In the genomic region with DNA sequence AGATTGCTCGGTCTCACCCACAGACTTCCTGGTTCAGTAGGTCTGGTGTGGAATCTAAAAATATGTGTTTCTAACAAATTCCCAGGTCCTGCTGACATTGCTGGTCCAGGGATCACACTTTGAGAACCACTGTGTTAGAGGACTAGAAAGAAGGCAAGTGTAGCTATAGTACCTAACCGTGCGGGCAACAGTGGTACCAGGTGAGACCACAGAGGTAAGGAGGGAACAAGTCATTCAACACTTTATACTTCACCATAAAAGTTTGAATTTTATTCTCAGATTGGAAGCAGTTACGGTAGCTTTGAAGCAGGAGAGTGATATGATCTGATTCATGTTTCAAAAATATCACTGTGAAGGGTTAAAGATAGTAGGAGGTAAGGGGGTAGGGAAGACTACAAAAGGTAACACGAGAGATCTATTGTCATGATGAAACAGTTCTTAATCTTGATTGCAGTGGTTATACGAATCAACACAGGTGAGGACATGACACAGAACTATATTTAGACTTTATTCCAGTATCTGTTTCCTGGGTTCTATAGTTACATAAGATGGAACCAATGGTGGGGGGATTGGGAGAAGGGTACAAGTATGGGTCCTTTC, we compare ENCODE assay signal across 19 cellular contexts.
DNase-seq lines count a peak whose midpoint lies in the region; ATAC-seq and TF ChIP-seq lines count a peak whose summit lies in the region.
"Had no signal": no experiment of that assay in that cellular context is flagged by ENCODE, and none has a peak within 500 bp of the region (broad histone marks: within the 10 kb centered on the region; RNA-seq: fewer than 3 reads in every experiment).

No MANE protein-coding gene starts in this region.

- peak overlapping the region; percentile 13; the same call in 1 of the 2 replicates for H2AFZ ChIP-seq in OCI-LY7 (ENCODE audit: low read length)

- H3K4me3 ChIP-seq in OCI-LY7 (ENCODE audit: low read depth, low read length, poor library complexity, severe bottlenecking) (peak overlapping the region; percentile 56), right atrium auricular region (no peak overlapping the region)
- H3K4me3 ChIP-seq: HAP-1, ovary, sigmoid colon had no signal

- H3K4me1 ChIP-seq in OCI-LY7 (ENCODE audit: insufficient read depth, low read length, poor library complexity, severe bottlenecking) (peaks cover 76% of the 10 kb centered on the region), right atrium auricular region (no peaks in the 10 kb centered on the region)
- H3K4me1 ChIP-seq: HAP-1 had no signal

- POLR2A ChIA-PET in OCI-LY7 (lab: Charles Lee), result interaction anchor here (0.6 to 3.6 kb wide), 14 partner anchors 13 to 162 kb away, joined by 3 to 27 read pairs (median 4); a partner anchor contains a TSS

- H3K9me3 ChIP-seq in OCI-LY7 (ENCODE audit: low read length), result peaks cover 7% of the 10 kb centered on the region; the same call in 1 of the 2 replicates
- no peaks in the 10 kb centered on the region for H3K9me3 ChIP-seq in right atrium auricular region
- H3K9me3 ChIP-seq: HAP-1, ovary, sigmoid colon had no signal

- CTCF ChIA-PET in activated naive CD4-positive, alpha-beta T cell treated with anti-CD3 and anti-CD28 coated beads for 36 hours (lab: Charles Lee), result interaction anchor here (0.6 to 1.7 kb wide), 6 partner anchors 9 to 190 kb away, joined by 3 to 5 read pairs (median 3); a partner anchor contains a TSS
- CTCF ChIA-PET in OCI-LY7 (lab: Charles Lee; ENCODE audit: unreplicated experiment), result interaction anchor here (0.6 to 1.4 kb wide), 2 partner anchors 70 to 793 kb away, joined by 3 read pairs; no protein-coding TSS in a partner anchor

- peak; percentile 26 for DNase-seq in activated naive CD4-positive, alpha-beta T cell treated with anti-CD3 and anti-CD28 coated beads for 36 hours
- DNase-seq in activated naive CD4-positive, alpha-beta T cell (lab: John Stamatoyannopoulos, UW), result no peak
- DNase-seq in OCI-LY7 (ENCODE audit: low spot score) (peak; percentile 57), right atrium auricular region (ENCODE audit: low spot score) (no peak)
- DNase-seq in central memory CD8-positive, alpha-beta T cell (ENCODE audit: low spot score in 2 of 2), result no peak
- DNase-seq: ACHN; activated CD4-positive, CD25-positive, alpha-beta regulatory T cell; DMS79; NCI-H2171 treated with DMSO at 0.1 percent for 48 hours; NCI-H748 treated with DMSO at 0.1 percent for 48 hours; ovary; SHP77 treated with DMSO at 0.1 percent for 48 hours; sigmoid colon had no signal

- no peaks in the 10 kb centered on the region for H3K9me2 ChIP-seq in OCI-LY7 (ENCODE audit: insufficient read depth, low read length)

- no peak for ATAC-seq in central memory CD8-positive, alpha-beta T cell (replicated peaks; ENCODE audit: extremely low read depth, poor library complexity, severe bottlenecking)
- ATAC-seq in stimulated activated memory B cell treated with anti-CD40 and anti-IgM and Interleukin-4, amounts not matched to agents 10 μg/mL and 1 μg/mL and 100 μg/mL, for 72 hours, result no peak
- no peak for ATAC-seq in HG02610 (IDR thresholded peaks at IDR 0.05; ENCODE audit: unreplicated experiment)
- no peak for ATAC-seq in GM21528 (IDR thresholded peaks at IDR 0.05; ENCODE audit: low FRiP score, unreplicated experiment)

- peaks cover 2% of the 10 kb centered on the region for H3K9me3 Mint-ChIP-seq in activated naive CD4-positive, alpha-beta T cell treated with anti-CD3 and anti-CD28 coated beads for 36 hours
- H3K9me3 Mint-ChIP-seq in central memory CD8-positive, alpha-beta T cell, result no peaks in the 10 kb centered on the region
- H3K9me3 Mint-ChIP-seq in stimulated activated memory B cell treated with anti-CD40 and anti-IgM and Interleukin-4, amounts not matched to agents 10 μg/mL and 1 μg/mL and 100 μg/mL, for 72 hours, result no peaks in the 10 kb centered on the region

- no TSS peak for BruUV-seq in OCI-LY7 (replicated peaks; lab: Mats Ljungman, UMichigan)

- peaks cover 29% of the 10 kb centered on the region for H3K36me3 Mint-ChIP-seq in activated naive CD4-positive, alpha-beta T cell treated with anti-CD3 and anti-CD28 coated beads for 36 hours (ENCODE audit: low read depth)
- peaks cover 34% of the 10 kb centered on the region for H3K36me3 Mint-ChIP-seq in central memory CD8-positive, alpha-beta T cell (ENCODE audit: insufficient read depth)
- peaks cover 32% of the 10 kb centered on the region for H3K36me3 Mint-ChIP-seq in stimulated activated memory B cell treated with anti-CD40 and anti-IgM and Interleukin-4, amounts not matched to agents 10 μg/mL and 1 μg/mL and 100 μg/mL, for 72 hours

- intact Hi-C loops in activated naive CD4-positive, alpha-beta T cell treated with anti-CD3 and anti-CD28 coated beads for 36 hours (cut with micrococcal nuclease), result loop anchor here (2.0 to 5.0 kb wide), 4 partner anchors 30 to 264 kb away; no protein-coding TSS in a partner anchor
- intact Hi-C loops in OCI-LY7 (cut with micrococcal nuclease; ENCODE audit: unreplicated experiment), result loop anchor here (2.0 to 5.0 kb wide), 4 partner anchors 50 to 289 kb away; a partner anchor contains a TSS

- no peaks in the 10 kb centered on the region for H3K27me3 ChIP-seq in right atrium auricular region
- H3K27me3 ChIP-seq: ovary, sigmoid colon had no signal

- H3K27me3 Mint-ChIP-seq in activated naive CD4-positive, alpha-beta T cell treated with anti-CD3 and anti-CD28 coated beads for 36 hours (ENCODE audit: low read depth), result no peaks in the 10 kb centered on the region
- H3K27me3 Mint-ChIP-seq in central memory CD8-positive, alpha-beta T cell, result no peaks in the 10 kb centered on the region
- no peaks in the 10 kb centered on the region for H3K27me3 Mint-ChIP-seq in stimulated activated memory B cell treated with anti-CD40 and anti-IgM and Interleukin-4, amounts not matched to agents 10 μg/mL and 1 μg/mL and 100 μg/mL, for 72 hours

- H3K4me1 Mint-ChIP-seq in activated naive CD4-positive, alpha-beta T cell treated with anti-CD3 and anti-CD28 coated beads for 36 hours (ENCODE audit: low read depth), result peaks cover 51% of the 10 kb centered on the region
- H3K4me1 Mint-ChIP-seq in central memory CD8-positive, alpha-beta T cell, result peaks cover 65% of the 10 kb centered on the region
- peaks cover 52% of the 10 kb centered on the region for H3K4me1 Mint-ChIP-seq in stimulated activated memory B cell treated with anti-CD40 and anti-IgM and Interleukin-4, amounts not matched to agents 10 μg/mL and 1 μg/mL and 100 μg/mL, for 72 hours

- TF ChIP-seq CTCF in OCI-LY7 (conservative IDR thresholded peaks at IDR 0.05; ENCODE audit: low read length), result no peak
- TF ChIP-seq CTCF in right atrium auricular region (IDR thresholded peaks at IDR 0.05), result no peak

- peak overlapping the region; percentile 96 for H3K27ac ChIP-seq in OCI-LY7 (ENCODE audit: low read depth, low read length, poor library complexity, severe bottlenecking)
- H3K27ac ChIP-seq in right atrium auricular region, result no peak overlapping the region
- H3K27ac ChIP-seq: HL-60, ovary, sigmoid colon had no signal

- H3K4me2 ChIP-seq in OCI-LY7 (ENCODE audit: low read length), result peak overlapping the region; percentile 83

- no peaks in the 10 kb centered on the region for H4K20me1 ChIP-seq in OCI-LY7 (ENCODE audit: insufficient read depth, low read length)

- H3K27ac Mint-ChIP-seq in activated naive CD4-positive, alpha-beta T cell treated with anti-CD3 and anti-CD28 coated beads for 36 hours, result peak overlapping the region; percentile 54
- peak overlapping the region; percentile 76 for H3K27ac Mint-ChIP-seq in central memory CD8-positive, alpha-beta T cell (ENCODE audit: low read depth)
- peak overlapping the region; percentile 80 for H3K27ac Mint-ChIP-seq in stimulated activated memory B cell treated with anti-CD40 and anti-IgM and Interleukin-4, amounts not matched to agents 10 μg/mL and 1 μg/mL and 100 μg/mL, for 72 hours

- peaks cover 65% of the 10 kb centered on the region for H3K79me2 ChIP-seq in OCI-LY7 (ENCODE audit: insufficient read depth, low read depth, low read length)

- H3K36me3 ChIP-seq in OCI-LY7 (ENCODE audit: insufficient read depth, low read length), result peaks cover 60% of the 10 kb centered on the region
- peaks cover 3% of the 10 kb centered on the region for H3K36me3 ChIP-seq in right atrium auricular region
- H3K36me3 ChIP-seq: ovary had no signal

- H3K4me3 Mint-ChIP-seq in activated naive CD4-positive, alpha-beta T cell treated with anti-CD3 and anti-CD28 coated beads for 36 hours, result no peak overlapping the region
- no peak overlapping the region for H3K4me3 Mint-ChIP-seq in central memory CD8-positive, alpha-beta T cell
- H3K4me3 Mint-ChIP-seq in stimulated activated memory B cell treated with anti-CD40 and anti-IgM and Interleukin-4, amounts not matched to agents 10 μg/mL and 1 μg/mL and 100 μg/mL, for 72 hours, result peak overlapping the region; percentile 28
- H3K4me3 Mint-ChIP-seq: CD14-positive monocyte had no signal

Comparison
In these comparisons a context has a peak if more than half of its experiments do, and no peak if none do; other contexts are left out.
1. DNase-seq: peak in activated naive CD4-positive, alpha-beta T cell treated with anti-CD3 and anti-CD28 coated beads for 36 hours (single experiment) and OCI-LY7 (single experiment); none in activated naive CD4-positive, alpha-beta T cell (0 of 4), central memory CD8-positive, alpha-beta T cell (0 of 2) and right atrium auricular region (single experiment).
2. Peak in every context shown above with its lines, with median percentiles within 50 percentile points of each other: H3K27ac Mint-ChIP-seq.